Comparison of ENCODE assay signal across 8 cellular contexts in genomic region chr3:195271116-195271858, GRCh38. TPM values are rescaled to one million over a fixed set of nuclear protein-coding genes. Genes with fewer than 3 reads are reported as not detected.
DNase-seq lines count a peak whose midpoint lies in the region; TF ChIP-seq lines count a peak whose summit lies in the region.

Gene XXYLT1, minus strand, starts transcription at chr3:195271159. Its CDS starts 101 bp downstream, at chr3:195271058.

- H3K4me3 ChIP-seq in H7 (ENCODE audit: insufficient read depth, low read depth, low read length): peak within 1 kb of the TSS; percentile 94
- peak within 1 kb of the TSS; percentile 82 for H3K4me3 ChIP-seq in fibroblast of the aortic adventitia (ENCODE audit: low read depth, low read length)

- peaks cover 33% of the 10 kb centered on the region for H3K4me1 Mint-ChIP-seq in nephron progenitor cell
- H3K4me1 Mint-ChIP-seq in stimulated activated naive CD8-positive, alpha-beta T cell treated with anti-CD3 and anti-CD28 coated beads, Interleukin-15, Interleukin-2, amounts not matched to agents 100 ng/mL and 50 ng/mL, for 24 hours (ENCODE audit: low read depth): peaks cover 20% of the 10 kb centered on the region

- no peaks in the 10 kb centered on the region for H3K9me3 Mint-ChIP-seq in nephron progenitor cell
- H3K9me3 Mint-ChIP-seq in stimulated activated naive CD8-positive, alpha-beta T cell treated with anti-CD3 and anti-CD28 coated beads, Interleukin-15, Interleukin-2, amounts not matched to agents 100 ng/mL and 50 ng/mL, for 24 hours: no peaks in the 10 kb centered on the region

- H3K36me3 ChIP-seq in ES-I3 (ENCODE audit: insufficient read depth, low read length): peaks cover 6% of the 10 kb centered on the region; the same call in 1 of the 2 replicates
- H3K36me3 ChIP-seq in H7 (replicated peaks; ENCODE audit: control insufficient read depth, insufficient read depth, low read length): peaks cover 4% of the 10 kb centered on the region

- H3K27me3 Mint-ChIP-seq in nephron progenitor cell (ENCODE audit: low read depth, poor library complexity): no peaks in the 10 kb centered on the region
- no peaks in the 10 kb centered on the region for H3K27me3 Mint-ChIP-seq in stimulated activated naive CD8-positive, alpha-beta T cell treated with anti-CD3 and anti-CD28 coated beads, Interleukin-15, Interleukin-2, amounts not matched to agents 100 ng/mL and 50 ng/mL, for 24 hours

- H3K9ac ChIP-seq in ES-I3 (ENCODE audit: low read depth, low read length): peak within 1 kb of the TSS; percentile 82

- peaks cover 7% of the 10 kb centered on the region; the same call in 1 of the 2 replicates for H3K4me1 ChIP-seq in ES-I3 (ENCODE audit: insufficient read depth, low read length)

- no peaks in the 10 kb centered on the region for H3K9me3 ChIP-seq in ES-I3 (ENCODE audit: control insufficient read depth, insufficient read depth, low read length)

- H3K27ac Mint-ChIP-seq in nephron progenitor cell: peak within 1 kb of the TSS; percentile 93
- peak within 1 kb of the TSS; percentile 85 for H3K27ac Mint-ChIP-seq in stimulated activated naive CD8-positive, alpha-beta T cell treated with anti-CD3 and anti-CD28 coated beads, Interleukin-15, Interleukin-2, amounts not matched to agents 100 ng/mL and 50 ng/mL, for 24 hours

- peak; percentile 96 for DNase-seq in H7
- DNase-seq in LoVo (ENCODE audit: low spot score): peak; percentile 87
- peak; percentile 94 for DNase-seq in RPMI8226
- DNase-seq in activated effector memory CD4-positive, alpha-beta T cell treated with Interleukin-2 at 50 U/mL for 16 hours: peak; percentile 87
- DNase-seq in fibroblast of the aortic adventitia (ENCODE audit: low read depth): peak; percentile 85
- DNase-seq in nephron progenitor cell: peak; percentile 95

- H3K4me3 Mint-ChIP-seq in nephron progenitor cell: peak within 1 kb of the TSS; percentile 90
- H3K4me3 Mint-ChIP-seq in stimulated activated naive CD8-positive, alpha-beta T cell treated with anti-CD3 and anti-CD28 coated beads, Interleukin-15, Interleukin-2, amounts not matched to agents 100 ng/mL and 50 ng/mL, for 24 hours: peak within 1 kb of the TSS; percentile 90

- H3K36me3 Mint-ChIP-seq in nephron progenitor cell (ENCODE audit: low read depth): peaks cover 9% of the 10 kb centered on the region
- peaks cover 10% of the 10 kb centered on the region for H3K36me3 Mint-ChIP-seq in stimulated activated naive CD8-positive, alpha-beta T cell treated with anti-CD3 and anti-CD28 coated beads, Interleukin-15, Interleukin-2, amounts not matched to agents 100 ng/mL and 50 ng/mL, for 24 hours (ENCODE audit: low read depth)

- peak; percentile 74 for TF ChIP-seq CTCF in fibroblast of the aortic adventitia (IDR thresholded peaks at IDR 0.05; ENCODE audit: insufficient read depth, low read length)
- TF ChIP-seq CTCF in nephron progenitor cell (IDR thresholded peaks at IDR 0.05): peak; percentile 92

- no peaks in the 10 kb centered on the region for H3K27me3 ChIP-seq in H7 (ENCODE audit: control insufficient read depth, insufficient read depth, low read length)

RNA-seq across cellular contexts. Expression of gene XXYLT1, which starts in this region (rescaled TPM):
- total RNA-seq in H7 (2014; rRNA removed; shearing (Covaris generic)): 40.9 and 42.6 TPM in 2 replicates
- total RNA-seq in fibroblast of the aortic adventitia (ENCODE audit: low replicate concordance): 13.0 and 21.0 TPM in 2 replicates

Comparison
In these comparisons a context has a peak if more than half of its experiments do, and no peak if none do; other contexts are left out.
1. Peak in every context shown above with its lines: DNase-seq and H3K4me3 ChIP-seq.